In genomic region chr18:45666006-45666405, GRCh38 we compare ENCODE assay signal across 14 cellular contexts. TPM values are rescaled to one million over a fixed set of nuclear protein-coding genes. Genes with fewer than 3 reads are reported as not detected.
DNase-seq lines count a peak whose midpoint lies in the region; ATAC-seq and TF ChIP-seq lines count a peak whose summit lies in the region.
"Had no signal": no experiment of that assay in that cellular context is flagged by ENCODE, and none has a peak within 500 bp of the region (broad histone marks: within the 10 kb centered on the region; RNA-seq: fewer than 3 reads in every experiment).

No MANE protein-coding gene starts in this region.

- H3K36me3 ChIP-seq in OCI-LY1 (ENCODE audit: insufficient read depth, low read length): no peaks in the 10 kb centered on the region
- H3K36me3 ChIP-seq in neuronal stem cell (replicated peaks in 1 of 2; ENCODE audit: control insufficient read depth in 2 of 2, insufficient read depth in 2 of 2, low read length in 2 of 2): no peaks in the 10 kb centered on the region

- H3K36me3 Mint-ChIP-seq in activated CD4-positive, alpha-beta T cell treated with anti-CD3 and anti-CD28 coated beads, Interleukin-2, amount 10 ng/mL, durations not matched to agents 24 days and 14 days (ENCODE audit: low read depth): no peaks in the 10 kb centered on the region
- H3K36me3 Mint-ChIP-seq in effector memory CD8-positive, alpha-beta T cell (ENCODE audit: insufficient read depth): no peaks in the 10 kb centered on the region

- H3K18ac ChIP-seq in neuronal stem cell (ENCODE audit: low read length): no peak overlapping the region

- H2BK15ac ChIP-seq in neuronal stem cell (ENCODE audit: low read length): no peak overlapping the region

- no peak overlapping the region for H4K8ac ChIP-seq in neuronal stem cell (ENCODE audit: low read depth, low read length)

- H3K27ac ChIP-seq in OCI-LY1 (ENCODE audit: low read depth, low read length, poor library complexity, severe bottlenecking) (peak overlapping the region; percentile 70), neuronal stem cell (replicated peaks; ENCODE audit: low read length) (no peak overlapping the region)

- H3K9me3 ChIP-seq in OCI-LY1 (ENCODE audit: low read length): no peaks in the 10 kb centered on the region
- H3K9me3 ChIP-seq in neuronal stem cell (replicated peaks in 1 of 2; ENCODE audit: control insufficient read depth in 2 of 2, insufficient read depth in 1 of 2, low read depth in 1 of 2, low read length in 2 of 2): no peaks in the 10 kb centered on the region

- no peaks in the 10 kb centered on the region for H4K20me1 ChIP-seq in OCI-LY1 (ENCODE audit: insufficient read depth, low read length)

- peak overlapping the region; percentile 20 for H3K27ac Mint-ChIP-seq in activated CD4-positive, alpha-beta T cell treated with anti-CD3 and anti-CD28 coated beads, Interleukin-2, amount 10 ng/mL, durations not matched to agents 24 days and 14 days
- peak overlapping the region; percentile 88 to 96 for H3K27ac Mint-ChIP-seq in effector memory CD8-positive, alpha-beta T cell

- no peaks in the 10 kb centered on the region for H3K9me2 ChIP-seq in OCI-LY1 (ENCODE audit: low read depth, low read length)

- no peak overlapping the region for H2BK12ac ChIP-seq in neuronal stem cell (ENCODE audit: low read length)

- H2BK120ac ChIP-seq in neuronal stem cell (ENCODE audit: low read depth, low read length): no peak overlapping the region

- no peak overlapping the region for H3K4ac ChIP-seq in neuronal stem cell (ENCODE audit: low read length)

- H3K27me3 ChIP-seq in OCI-LY1 (ENCODE audit: insufficient read depth, low read length): no peaks in the 10 kb centered on the region
- H3K27me3 ChIP-seq in neuronal stem cell (ENCODE audit: control insufficient read depth in 3 of 3, insufficient read depth in 3 of 3, low read depth in 1 of 3, low read length in 3 of 3): peaks cover 0 to 5% (median 0%) of the 10 kb centered on the region in 3 experiments

- no peak overlapping the region for H2AK5ac ChIP-seq in neuronal stem cell (ENCODE audit: low read depth, low read length)

- no peak for TF ChIP-seq CTCF in OCI-LY1 (IDR thresholded peaks at IDR 0.05; ENCODE audit: low read length)

- no peak overlapping the region for H3K4me3 Mint-ChIP-seq in activated CD4-positive, alpha-beta T cell treated with anti-CD3 and anti-CD28 coated beads, Interleukin-2, amount 10 ng/mL, durations not matched to agents 24 days and 14 days
- H3K4me3 Mint-ChIP-seq in effector memory CD8-positive, alpha-beta T cell: peak overlapping the region; percentile 55 to 70

- no peaks in the 10 kb centered on the region for H3K79me2 ChIP-seq in OCI-LY1 (ENCODE audit: insufficient read depth, low read length)

- H3K27me3 Mint-ChIP-seq in activated CD4-positive, alpha-beta T cell treated with anti-CD3 and anti-CD28 coated beads, Interleukin-2, amount 10 ng/mL, durations not matched to agents 24 days and 14 days: peaks cover 21% of the 10 kb centered on the region
- H3K27me3 Mint-ChIP-seq in effector memory CD8-positive, alpha-beta T cell: no peaks in the 10 kb centered on the region

- H3F3A ChIP-seq in OCI-LY1 (ENCODE audit: insufficient read depth, low read length): no peaks in the 10 kb centered on the region

- peaks cover 53% of the 10 kb centered on the region for H3K4me1 ChIP-seq in OCI-LY1 (ENCODE audit: insufficient read depth, low read length, severe bottlenecking)
- H3K4me1 ChIP-seq in neuronal stem cell (ENCODE audit: control insufficient read depth in 2 of 2, insufficient read depth in 1 of 2, low read depth in 1 of 2, low read length in 2 of 2): no peaks in the 10 kb centered on the region

- WGBS in neuronal stem cell (ENCODE audit: extremely low coverage in 2 of 2, insufficient read length in 2 of 2, insufficient replicate concordance in 1 of 2), 2 donors: no CpG with 5 or more reads among the region's 7 CpGs

- ATAC-seq in effector memory CD8-positive, alpha-beta T cell (replicated peaks): no peak

- no peaks in the 10 kb centered on the region for H3K79me1 ChIP-seq in neuronal stem cell (ENCODE audit: low read depth, low read length)

- no peak overlapping the region for H3K23ac ChIP-seq in neuronal stem cell (ENCODE audit: low read depth, low read length, poor library complexity)

- no peak overlapping the region for H4K91ac ChIP-seq in neuronal stem cell (ENCODE audit: low read depth, low read length, poor library complexity)

- H3K4me2 ChIP-seq in OCI-LY1 (ENCODE audit: low read length): peak overlapping the region; percentile 55
- no peak overlapping the region for H3K4me2 ChIP-seq in neuronal stem cell (ENCODE audit: insufficient read depth, low read length, poor library complexity, severe bottlenecking)

- no peak overlapping the region for H3K14ac ChIP-seq in neuronal stem cell (ENCODE audit: low read length)

- peaks cover 53% of the 10 kb centered on the region for H3K4me1 Mint-ChIP-seq in activated CD4-positive, alpha-beta T cell treated with anti-CD3 and anti-CD28 coated beads, Interleukin-2, amount 10 ng/mL, durations not matched to agents 24 days and 14 days
- H3K4me1 Mint-ChIP-seq in effector memory CD8-positive, alpha-beta T cell (ENCODE audit: low read depth in 2 of 2): peaks cover 38 to 45% of the 10 kb centered on the region in 2 donors

- H3K9me3 Mint-ChIP-seq in activated CD4-positive, alpha-beta T cell treated with anti-CD3 and anti-CD28 coated beads, Interleukin-2, amount 10 ng/mL, durations not matched to agents 24 days and 14 days: no peaks in the 10 kb centered on the region
- no peaks in the 10 kb centered on the region for H3K9me3 Mint-ChIP-seq in effector memory CD8-positive, alpha-beta T cell

- intact Hi-C loops in activated CD4-positive, alpha-beta T cell treated with anti-CD3 and anti-CD28 coated beads, Interleukin-2, amount 10 ng/mL, durations not matched to agents 24 days and 14 days (cut with micrococcal nuclease): loop anchor here (1.0 kb wide), 2 partner anchors 20 to 208 kb away; no protein-coding TSS in a partner anchor

- peak overlapping the region; percentile 96 for H2AFZ ChIP-seq in OCI-LY1 (ENCODE audit: low read length)
- H2AFZ ChIP-seq in neuronal stem cell (ENCODE audit: low read length): peak overlapping the region; percentile 11

- no peak overlapping the region for H2BK5ac ChIP-seq in neuronal stem cell (ENCODE audit: low read length)

- H3K9ac ChIP-seq in OCI-LY1 (ENCODE audit: low read length) (peak overlapping the region; percentile 44), neuronal stem cell (ENCODE audit: low read depth, low read length, poor library complexity) (no peak overlapping the region)

- H3K4me3 ChIP-seq in OCI-LY1 (ENCODE audit: low read depth, low read length, poor library complexity, severe bottlenecking) (peak overlapping the region; percentile 15), neuronal stem cell (ENCODE audit: low read length in 2 of 2) (no peak overlapping the region)
- H3K4me3 ChIP-seq: skin epidermis had no signal

- peak; percentile 63 for DNase-seq in activated CD4-positive, alpha-beta T cell treated with anti-CD3 and anti-CD28 coated beads, Interleukin-2, amount 10 ng/mL, durations not matched to agents 24 days and 14 days
- DNase-seq in activated CD4-positive, alpha-beta T cell treated with anti-CD3 and anti-CD28 coated beads for 4 hours: no peak
- DNase-seq in effector memory CD8-positive, alpha-beta T cell: no peak
- DNase-seq in neuronal stem cell (ENCODE audit: low spot score) (no peak), NCI-H2107 treated with DMSO at 0.1 percent for 48 hours (lab: John Stamatoyannopoulos, UW; ENCODE audit: unreplicated experiment) (no peak), SHP77 (lab: John Stamatoyannopoulos, UW) (no peak), NCI-H2227 treated with DMSO at 0.1 percent for 48 hours (lab: John Stamatoyannopoulos, UW) (no peak)
- DNase-seq: GDM1, head of caudate nucleus, NCI-H526 treated with DMSO at 0.1 percent for 48 hours, T1000 had no signal

RNA-seq across cellular contexts. Expression of gene SLC14A2, which starts 50.7 kb away (rescaled TPM):
- not detected in 2 replicates for total RNA-seq in activated CD4-positive, alpha-beta T cell treated with anti-CD3 and anti-CD28 coated beads, Interleukin-2, amount 10 ng/mL, durations not matched to agents 24 days and 14 days
- polyA plus RNA-seq in neuronal stem cell (2013, experiment 1 of 2): 0.04 TPM
- 0.03 TPM for polyA plus RNA-seq in neuronal stem cell (2013, experiment 2 of 2)
- total RNA-seq: dermis microvascular lymphatic vessel endothelial cell had no signal

RNA-seq across cellular contexts. Expression of gene SLC14A1, which starts 58.0 kb away (rescaled TPM):
- total RNA-seq in activated CD4-positive, alpha-beta T cell treated with anti-CD3 and anti-CD28 coated beads, Interleukin-2, amount 10 ng/mL, durations not matched to agents 24 days and 14 days: 0.86 and 0.97 TPM in 2 replicates
- polyA plus RNA-seq in neuronal stem cell (2013, experiment 1 of 2): not detected
- polyA plus RNA-seq in neuronal stem cell (2013, experiment 2 of 2): not detected
- total RNA-seq: dermis microvascular lymphatic vessel endothelial cell had no signal
